ENCODE assay signal across 8 cellular contexts in genomic region chr10:117663750-117664149, GRCh38.
DNase-seq lines count a peak whose midpoint lies in the region; ATAC-seq and TF ChIP-seq lines count a peak whose summit lies in the region.

No MANE protein-coding gene starts in this region.

- no peaks in the 10 kb centered on the region for H3K79me2 ChIP-seq in mammary epithelial cell (ENCODE audit: insufficient read depth, low read length)

- TF ChIP-seq POLR2A in stomach (IDR thresholded peaks at IDR 0.05): no peak

- intact Hi-C loops in mammary epithelial cell (cut with micrococcal nuclease) (no loop called here), stomach (cut with DNase I; ENCODE audit: low total_unique reads) (no loop called here), upper lobe of right lung (cut with DNase I) (no loop called here)

- DNase-seq in BJ (ENCODE audit: low read depth): peak; percentile 78
- peak; percentile 27 for DNase-seq in GM19240 (ENCODE audit: insufficient read length, low spot score)
- peak; percentile 82 for DNase-seq in mammary epithelial cell
- no peak for DNase-seq in stomach
- no peak for DNase-seq in COR-L47 (lab: John Stamatoyannopoulos, UW)
- DNase-seq in OCI-M2 (lab: John Stamatoyannopoulos, UW; ENCODE audit: unreplicated experiment): no peak
- DNase-seq in upper lobe of right lung: no peak

- no peak for TF ChIP-seq CTCF in BJ (IDR thresholded peaks at IDR 0.05; ENCODE audit: insufficient read depth, low read depth, low read length)
- TF ChIP-seq CTCF in mammary epithelial cell (conservative IDR thresholded peaks at IDR 0.05 in 1 of 2, IDR thresholded peaks at IDR 0.05 in 1 of 2; ENCODE audit: extremely low read depth in 1 of 2, insufficient read depth in 1 of 2, low read depth in 1 of 2, low read length in 2 of 2): no peak
- no peak for TF ChIP-seq CTCF in stomach (IDR thresholded peaks at IDR 0.05)
- TF ChIP-seq CTCF in upper lobe of right lung (IDR thresholded peaks at IDR 0.05): no peak

- H3K27me3 ChIP-seq in BJ (ENCODE audit: control insufficient read depth, insufficient read depth, low read length): no peaks in the 10 kb centered on the region
- no peaks in the 10 kb centered on the region for H3K27me3 ChIP-seq in mammary epithelial cell (ENCODE audit: insufficient read depth, low read length)
- peaks cover 0 to 7% (median 0%) of the 10 kb centered on the region in 3 donors for H3K27me3 ChIP-seq in stomach
- no peaks in the 10 kb centered on the region for H3K27me3 ChIP-seq in upper lobe of right lung

- no peaks in the 10 kb centered on the region for H3K36me3 ChIP-seq in BJ (ENCODE audit: control insufficient read depth, insufficient read depth, low read length)
- H3K36me3 ChIP-seq in mammary epithelial cell (ENCODE audit: insufficient read depth, low read length): no peaks in the 10 kb centered on the region
- H3K36me3 ChIP-seq in stomach: no peaks in the 10 kb centered on the region
- H3K36me3 ChIP-seq in upper lobe of right lung: no peaks in the 10 kb centered on the region

- dilution Hi-C loops in mammary epithelial cell (cut with HindIII; ENCODE audit: low sequenced_read_pairs): no loop called here

- WGBS in mammary epithelial cell (ENCODE audit: low coverage, missing lambda C conversion rate): 35% methylated on average over 2 of the region's 2 CpGs
- WGBS in stomach, 5 donors: 8 to 17% (median 11%) methylated on average over 2 of the region's 2 CpGs

- TF ChIP-seq EP300 in stomach (IDR thresholded peaks at IDR 0.05): no peak

- H3K4me1 ChIP-seq in mammary epithelial cell (ENCODE audit: insufficient read depth, low read length) (no peaks in the 10 kb centered on the region), stomach (no peaks in the 10 kb centered on the region), upper lobe of right lung (no peaks in the 10 kb centered on the region)

- H3K4me2 ChIP-seq in mammary epithelial cell (ENCODE audit: insufficient read depth, low read depth, low read length): no peak overlapping the region

- BruUV-seq in mammary epithelial cell (replicated peaks; lab: Mats Ljungman, UMichigan): no TSS peak

- POLR2A ChIA-PET in BJ (lab: Charles Lee): no interaction called here

- no peak overlapping the region for H3K27ac ChIP-seq in mammary epithelial cell (ENCODE audit: insufficient read depth, low read depth, low read length)
- no peak overlapping the region for H3K27ac ChIP-seq in stomach
- H3K27ac ChIP-seq in upper lobe of right lung: no peak overlapping the region

- H3K9me3 ChIP-seq in mammary epithelial cell (replicated peaks; ENCODE audit: insufficient read depth, low read length) (no peaks in the 10 kb centered on the region), stomach (no peaks in the 10 kb centered on the region), upper lobe of right lung (no peaks in the 10 kb centered on the region)

- CTCF ChIA-PET in BJ (lab: Yijun Ruan, JAX): interaction anchor here (0.7 to 1.1 kb wide), 2 partner anchors 13 to 595 kb away, joined by 3 read pairs; no protein-coding TSS in a partner anchor
- CTCF ChIA-PET in mammary epithelial cell (lab: Charles Lee; ENCODE audit: low non-redundant PET): no interaction called here

- H3K4me3 ChIP-seq in BJ (ENCODE audit: low read depth, low read length) (no peak overlapping the region), mammary epithelial cell (replicated peaks in 1 of 3; ENCODE audit: insufficient read depth in 1 of 3, low read depth in 2 of 3, low read length in 3 of 3) (no peak overlapping the region), stomach (no peak overlapping the region), upper lobe of right lung (no peak overlapping the region)

- H3K9ac ChIP-seq in mammary epithelial cell (ENCODE audit: insufficient read depth, low read length): no peak overlapping the region

- H4K20me1 ChIP-seq in mammary epithelial cell (ENCODE audit: insufficient read depth, low read length): no peaks in the 10 kb centered on the region

- ATAC-seq in HG03135 (IDR thresholded peaks at IDR 0.05; ENCODE audit: unreplicated experiment) (peak; percentile 97), upper lobe of right lung (no peak)

- in situ Hi-C loops in mammary epithelial cell (cut with MboI; ENCODE audit: low sequenced_read_pairs in 2 of 2): no loop called here

- no peak overlapping the region for H2AFZ ChIP-seq in mammary epithelial cell (ENCODE audit: low read depth, low read length)

Comparison
In these comparisons a context has a peak if more than half of its experiments do, and no peak if none do; other contexts are left out.
1. DNase-seq: peak in BJ (single experiment), GM19240 (single experiment) and mammary epithelial cell (single experiment); none in stomach (single experiment), COR-L47 (single experiment), OCI-M2 (single experiment) and upper lobe of right lung (single experiment).